25 cellular contexts compared by ENCODE assay signal in genomic region chr4:123866796-123867195, GRCh38.
"Had no signal": no experiment of that assay in that cellular context is flagged by ENCODE, and none has a peak within 500 bp of the region (broad histone marks: within the 10 kb centered on the region; RNA-seq: fewer than 3 reads in every experiment).

No MANE protein-coding gene starts in this region.

- H3K27me3 ChIP-seq: ascending aorta, breast epithelium, heart left ventricle, ovary, right atrium auricular region, suprapubic skin, tibial nerve had no signal

- H3K4me3 Mint-ChIP-seq: activated CD8-positive, alpha-beta T cell treated with anti-CD3 and anti-CD28 coated beads, Interleukin-2, amount 10 ng/mL, durations not matched to agents 7 days and 5 days; activated naive CD4-positive, alpha-beta T cell treated with anti-CD3 and anti-CD28 coated beads, Interleukin-2, amount 50 U/mL, for 24 hours; central memory CD8-positive, alpha-beta T cell; natural killer cell treated with Interleukin-12 subunit alpha and Interleukin-12 subunit beta and Interleukin-15 and Interleukin-18, amount 100 ng/mL, for 72 hours; stimulated activated naive CD8-positive, alpha-beta T cell treated with anti-CD3 and anti-CD28 coated beads, Interleukin-15, amount 100 ng/mL, for 72 hours had no signal

- H3K27ac ChIP-seq: ascending aorta, breast epithelium, coronary artery, epithelial cell of prostate, heart left ventricle, ovary, prostate gland, right atrium auricular region, skin epidermis, suprapubic skin, tibial nerve had no signal

- H3K36me3 Mint-ChIP-seq: activated naive CD4-positive, alpha-beta T cell treated with anti-CD3 and anti-CD28 coated beads, Interleukin-2, amount 50 U/mL, for 24 hours; natural killer cell treated with Interleukin-12 subunit alpha and Interleukin-12 subunit beta and Interleukin-15 and Interleukin-18, amount 100 ng/mL, for 72 hours had no signal

- H3K9me3 ChIP-seq: ascending aorta, breast epithelium, ovary, prostate gland, right atrium auricular region, suprapubic skin, tibial nerve had no signal

- H3K4me1 Mint-ChIP-seq: activated naive CD4-positive, alpha-beta T cell treated with anti-CD3 and anti-CD28 coated beads, Interleukin-2, amount 50 U/mL, for 24 hours; central memory CD8-positive, alpha-beta T cell; stimulated activated naive CD8-positive, alpha-beta T cell treated with anti-CD3 and anti-CD28 coated beads, Interleukin-15, amount 100 ng/mL, for 72 hours had no signal

- FAIRE-seq: islet of Langerhans, TTC549 had no signal

- H3K9me3 Mint-ChIP-seq: activated naive CD4-positive, alpha-beta T cell treated with anti-CD3 and anti-CD28 coated beads, Interleukin-2, amount 50 U/mL, for 24 hours; natural killer cell treated with Interleukin-12 subunit alpha and Interleukin-12 subunit beta and Interleukin-15 and Interleukin-18, amount 100 ng/mL, for 72 hours; stimulated activated naive CD8-positive, alpha-beta T cell treated with anti-CD3 and anti-CD28 coated beads, Interleukin-15, amount 100 ng/mL, for 72 hours had no signal

- DNase-seq: activated CD4-positive, alpha-beta T cell treated with anti-CD3 and anti-CD28 coated beads for 1 hour; activated CD4-positive, alpha-beta T cell treated with anti-CD3 and anti-CD28 coated beads, Interleukin-2, amount 50 U/mL, for 1 hour; activated CD8-positive, alpha-beta T cell treated with anti-CD3 and anti-CD28 coated beads, Interleukin-2, amount 10 ng/mL, durations not matched to agents 7 days and 5 days; activated gamma-delta T cell treated with Interleukin-2 at 50 U/mL for 16 hours; activated T-cell treated with anti-CD3 and anti-CD28 coated beads, Interleukin-2, amount 50 U/mL, for 1 hour; heart left ventricle; ovary; stimulated activated CD4-positive, alpha-beta T cell treated with anti-CD3 and anti-CD28 coated beads, Interleukin-1b, Interleukin-23, amount 100 ng/mL, for 48 hours; stimulated activated naive CD8-positive, alpha-beta T cell treated with anti-CD3 and anti-CD28 coated beads, Interleukin-15, amount 100 ng/mL, for 72 hours had no signal

- H3K4me3 ChIP-seq: ascending aorta, breast epithelium, coronary artery, heart left ventricle, lung, ovary, prostate gland, right atrium auricular region, skin epidermis, suprapubic skin, tibial nerve had no signal

- ATAC-seq: activated CD8-positive, alpha-beta T cell treated with anti-CD3 and anti-CD28 coated beads, Interleukin-2, amount 10 ng/mL, durations not matched to agents 7 days and 5 days; left lobe of liver; natural killer cell treated with Interleukin-12 subunit alpha and Interleukin-12 subunit beta and Interleukin-15 and Interleukin-18, amount 100 ng/mL, for 72 hours; stimulated activated naive CD8-positive, alpha-beta T cell treated with anti-CD3 and anti-CD28 coated beads, Interleukin-15, amount 100 ng/mL, for 72 hours had no signal

- H3K4me1 ChIP-seq: ascending aorta, breast epithelium, prostate gland, tibial nerve had no signal

- H3K27me3 Mint-ChIP-seq: activated naive CD4-positive, alpha-beta T cell treated with anti-CD3 and anti-CD28 coated beads, Interleukin-2, amount 50 U/mL, for 24 hours; central memory CD8-positive, alpha-beta T cell; stimulated activated naive CD8-positive, alpha-beta T cell treated with anti-CD3 and anti-CD28 coated beads, Interleukin-15, amount 100 ng/mL, for 72 hours had no signal

- H3K36me3 ChIP-seq: ascending aorta, breast epithelium, heart left ventricle, ovary, prostate gland, right atrium auricular region, suprapubic skin, tibial nerve had no signal

- H3K27ac Mint-ChIP-seq: activated CD8-positive, alpha-beta T cell treated with anti-CD3 and anti-CD28 coated beads, Interleukin-2, amount 10 ng/mL, durations not matched to agents 7 days and 5 days; activated naive CD4-positive, alpha-beta T cell treated with anti-CD3 and anti-CD28 coated beads, Interleukin-2, amount 50 U/mL, for 24 hours; natural killer cell treated with Interleukin-12 subunit alpha and Interleukin-12 subunit beta and Interleukin-15 and Interleukin-18, amount 100 ng/mL, for 72 hours; stimulated activated naive CD8-positive, alpha-beta T cell treated with anti-CD3 and anti-CD28 coated beads, Interleukin-15, amount 100 ng/mL, for 72 hours had no signal
